Comparison of ENCODE assay signal across 29 cellular contexts in the genomic region with DNA sequence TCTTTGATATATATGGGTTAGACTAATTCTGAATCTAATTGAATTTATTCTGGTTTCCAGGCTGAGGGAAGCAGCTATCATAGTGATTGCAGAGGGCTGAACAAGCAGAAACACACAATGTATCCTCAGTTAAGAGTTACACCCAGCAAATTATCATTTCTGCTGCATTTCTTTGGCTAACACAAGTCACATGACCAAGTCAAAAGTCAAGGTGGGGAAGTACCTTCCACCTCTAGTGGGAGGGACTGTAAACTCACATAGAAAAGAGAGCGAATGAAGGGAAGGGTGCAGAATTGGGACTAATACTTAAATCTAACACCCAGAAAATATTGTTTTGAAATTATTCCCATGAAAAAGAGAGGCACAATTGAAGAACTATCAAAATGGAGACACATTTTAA.
"Had no signal": no experiment of that assay in that cellular context is flagged by ENCODE, and none has a peak within 500 bp of the region (broad histone marks: within the 10 kb centered on the region; RNA-seq: fewer than 3 reads in every experiment).

No MANE protein-coding gene starts in this region.

- H3K36me3 Mint-ChIP-seq: immature natural killer cell; natural killer cell; stimulated activated effector memory CD8-positive, alpha-beta T cell treated with anti-CD3 and anti-CD28 coated beads, Interleukin-12 subunit alpha, Interleukin-12 subunit beta, amount 100 ng/mL, for 72 hours; type B pancreatic cell had no signal

- FAIRE-seq: islet of Langerhans, kidney, pancreas had no signal

- H3K27me3 ChIP-seq: left lung, pancreas, suprapubic skin, tibial artery, uterus had no signal

- H3K9me3 Mint-ChIP-seq: natural killer cell; nephron progenitor cell; stimulated activated naive CD8-positive, alpha-beta T cell treated with anti-CD3 and anti-CD28 coated beads, Interleukin-15, Interleukin-2, amounts not matched to agents 100 ng/mL and 50 ng/mL, for 24 hours; type B pancreatic cell had no signal

- H3K36me3 ChIP-seq: left lung, lower lobe of right lung, pancreas, prostate gland, suprapubic skin, thoracic aorta, tibial artery, uterus had no signal

- H3K27ac ChIP-seq: left lung, lower lobe of right lung, pancreas, prostate gland, skin epidermis, suprapubic skin, thoracic aorta, tibial artery, uterus had no signal

- H3K4me3 Mint-ChIP-seq: immature natural killer cell; natural killer cell; nephron progenitor cell; stimulated activated effector memory CD8-positive, alpha-beta T cell treated with anti-CD3 and anti-CD28 coated beads, Interleukin-12 subunit alpha, Interleukin-12 subunit beta, amount 100 ng/mL, for 72 hours; stimulated activated naive CD8-positive, alpha-beta T cell treated with anti-CD3 and anti-CD28 coated beads, Interleukin-15, Interleukin-2, amounts not matched to agents 100 ng/mL and 50 ng/mL, for 24 hours; type B pancreatic cell had no signal

- H3K4me1 ChIP-seq: left lung, lower lobe of right lung, pancreas, prostate gland, suprapubic skin, tibial artery, uterus had no signal

- H3K9me3 ChIP-seq: left lung, lower lobe of right lung, pancreas, prostate gland, suprapubic skin, thoracic aorta, tibial artery, uterus had no signal

- H3K4me1 Mint-ChIP-seq: immature natural killer cell; natural killer cell; nephron progenitor cell; stimulated activated effector memory CD8-positive, alpha-beta T cell treated with anti-CD3 and anti-CD28 coated beads, Interleukin-12 subunit alpha, Interleukin-12 subunit beta, amount 100 ng/mL, for 72 hours had no signal

- H3K4me3 ChIP-seq: left lung, lower lobe of right lung, pancreas, prostate gland, skin epidermis, suprapubic skin, thoracic aorta, tibial artery, uterus had no signal

- H3K27me3 Mint-ChIP-seq: stimulated activated naive CD8-positive, alpha-beta T cell treated with anti-CD3 and anti-CD28 coated beads, Interleukin-15, Interleukin-2, amounts not matched to agents 100 ng/mL and 50 ng/mL, for 24 hours; type B pancreatic cell had no signal

- DNase-seq: hypothalamus; immature natural killer cell; kidney; left colon; left lung; lower lobe of right lung; mammary epithelial cell; mesenchymal stem cell; natural killer cell; nephron progenitor cell; nucleus accumbens; pancreas; posterior cingulate gyrus; retina; right cardiac atrium; stimulated activated CD4-positive, alpha-beta T cell treated with anti-CD3 and anti-CD28 coated beads, Interleukin-12 subunit alpha, Interleukin-12 subunit beta, amount 100 ng/mL, for 4 hours; stimulated activated CD4-positive, alpha-beta T cell treated with anti-CD3 and anti-CD28 coated beads, Interleukin-4, amount 100 ng/mL, for 24 hours; stimulated activated naive CD4-positive, alpha-beta T cell; tibial artery; uterus had no signal

- ATAC-seq: left colon; left lung; lower lobe of right lung; natural killer cell; pancreas; right cardiac atrium; sciatic nerve; stimulated activated effector memory CD8-positive, alpha-beta T cell treated with anti-CD3 and anti-CD28 coated beads, Interleukin-12 subunit alpha, Interleukin-12 subunit beta, amount 100 ng/mL, for 72 hours had no signal

- H3K27ac Mint-ChIP-seq: immature natural killer cell; natural killer cell; nephron progenitor cell; stimulated activated effector memory CD8-positive, alpha-beta T cell treated with anti-CD3 and anti-CD28 coated beads, Interleukin-12 subunit alpha, Interleukin-12 subunit beta, amount 100 ng/mL, for 72 hours; stimulated activated naive CD8-positive, alpha-beta T cell treated with anti-CD3 and anti-CD28 coated beads, Interleukin-15, Interleukin-2, amounts not matched to agents 100 ng/mL and 50 ng/mL, for 24 hours; type B pancreatic cell had no signal
